In the genomic region with DNA sequence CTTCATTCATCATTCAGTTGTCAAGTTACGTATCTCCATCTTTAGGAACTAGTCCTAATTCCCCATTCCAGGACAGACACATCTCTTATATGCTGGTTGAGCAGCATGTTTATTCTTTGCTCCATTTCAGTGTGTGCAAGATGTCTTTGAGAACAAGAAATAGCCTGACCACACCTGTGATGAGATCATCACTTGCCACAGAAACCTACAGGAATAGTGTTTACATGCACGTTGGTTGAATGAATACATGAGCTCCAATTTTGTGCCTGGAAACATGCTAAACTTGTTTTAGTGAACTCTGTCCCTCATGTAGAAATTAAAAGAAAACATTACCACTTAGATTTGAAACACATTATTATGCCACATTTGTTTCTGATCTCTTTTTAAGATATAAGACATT, we compare ENCODE assay signal across 18 cellular contexts.
"Had no signal": no experiment of that assay in that cellular context is flagged by ENCODE, and none has a peak within 500 bp of the region (broad histone marks: within the 10 kb centered on the region; RNA-seq: fewer than 3 reads in every experiment).

No MANE protein-coding gene starts in this region.

- H3K4me1 ChIP-seq: left ventricle myocardium inferior, upper lobe of right lung had no signal

- ATAC-seq: naive thymus-derived CD8-positive, alpha-beta T cell; T-helper 17 cell; upper lobe of right lung had no signal

- H3K9me3 ChIP-seq: left ventricle myocardium inferior, thoracic aorta had no signal

- H3K27me3 ChIP-seq: hepatocyte, upper lobe of right lung had no signal

- H3K36me3 ChIP-seq: left ventricle myocardium inferior, thoracic aorta, upper lobe of right lung had no signal

- DNase-seq: activated CD4-positive, alpha-beta memory T cell treated with anti-CD3 and anti-CD28 coated beads for 36 hours; activated CD4-positive, alpha-beta T cell treated with anti-CD3 and anti-CD28 coated beads for 48 hours; activated naive CD4-positive, alpha-beta T cell treated with Interleukin-2 at 50 U/mL for 16 hours; activated naive CD8-positive, alpha-beta T cell treated with anti-CD3 and anti-CD28 coated beads for 36 hours; activated T-cell treated with anti-CD3 and anti-CD28 coated beads, Interleukin-2, amount 50 U/mL, for 48 hours; erythroblast; glutamatergic neuron; immature natural killer cell; kidney glomerular epithelial cell; left ventricle myocardium inferior; naive thymus-derived CD8-positive, alpha-beta T cell; retina; stimulated activated CD4-positive, alpha-beta T cell treated with anti-CD3 and anti-CD28 coated beads, Interleukin-4, amount 100 ng/mL, for 1 hour; stimulated activated naive CD4-positive, alpha-beta T cell; T-helper 17 cell; upper lobe of right lung had no signal

- H3K79me2 ChIP-seq: hepatocyte had no signal

- H3K4me2 ChIP-seq: hepatocyte had no signal

- H3K27ac ChIP-seq: hepatocyte, left ventricle myocardium inferior, thoracic aorta, upper lobe of right lung had no signal

- H3K4me3 ChIP-seq: hepatocyte, left ventricle myocardium inferior, thoracic aorta, upper lobe of right lung had no signal

- H2AFZ ChIP-seq: hepatocyte had no signal
